27 cellular contexts compared by ENCODE assay signal in genomic region chr17:33944412-33944811, GRCh38.
"Had no signal": no experiment of that assay in that cellular context is flagged by ENCODE, and none has a peak within 500 bp of the region (broad histone marks: within the 10 kb centered on the region; RNA-seq: fewer than 3 reads in every experiment).

No MANE protein-coding gene starts in this region.

- DNase-seq: activated B cell treated with CpG ODN at 0.5 μM for 24 hours; activated CD4-positive, alpha-beta T cell treated with anti-CD3 and anti-CD28 coated beads, Interleukin-2, amount 50 U/mL, for 4 hours; activated CD8-positive, alpha-beta memory T cell treated with anti-CD3 and anti-CD28 coated beads, Interleukin-2, amount 50 U/mL, for 4 hours; activated effector memory CD4-positive, alpha-beta T cell treated with anti-CD3 and anti-CD28 coated beads, Interleukin-2, amount 50 U/mL, for 16 hours; activated naive CD4-positive, alpha-beta T cell treated with anti-CD3 and anti-CD28 coated beads, Interleukin-2, amount 10 ng/mL, durations not matched to agents 7 days and 5 days; amygdala; MG63; MV-4-11; NCI-H1092 treated with DMSO at 0.1 percent for 48 hours; NCI-H1417 treated with DMSO at 0.1 percent for 48 hours; NCI-H1694; NCI-H2029; NCI-H345; NCI-H510A; NCI-H526 treated with DMSO at 0.1 percent for 48 hours; NCI-H82; NK-92 treated with Interleukin-12 subunit alpha and Interleukin-12 subunit beta, amount 100 ng/mL, for 24 hours; OCI-M1; RPMI8226; T-cell; T-helper 2 cell; T1000 had no signal

- H3K36me3 Mint-ChIP-seq: activated naive CD4-positive, alpha-beta T cell treated with anti-CD3 and anti-CD28 coated beads, Interleukin-2, amount 10 ng/mL, durations not matched to agents 7 days and 5 days; brain; T-cell had no signal

- H3K27me3 Mint-ChIP-seq: activated B cell treated with CpG ODN at 0.5 μM for 24 hours had no signal

- H3K4me3 Mint-ChIP-seq: activated B cell treated with CpG ODN at 0.5 μM for 24 hours; activated naive CD4-positive, alpha-beta T cell treated with anti-CD3 and anti-CD28 coated beads, Interleukin-2, amount 10 ng/mL, durations not matched to agents 7 days and 5 days; activated T-helper 1 cell treated with anti-CD3 and anti-CD28 coated beads, Interleukin-12 subunit alpha, Interleukin-12 subunit beta, Interleukin-2, Interleukin-4 antibody, amounts not matched to agents 30 ng/mL and 10 ng/mL and 1 ng/mL, durations not matched to agents 14 hours and 24 hours and 36 hours; brain; central memory CD8-positive, alpha-beta T cell; T-cell had no signal

- H3K4me1 Mint-ChIP-seq: activated B cell treated with CpG ODN at 0.5 μM for 24 hours; central memory CD8-positive, alpha-beta T cell; T-cell had no signal

- H3K9me3 Mint-ChIP-seq: activated B cell treated with CpG ODN at 0.5 μM for 24 hours; activated naive CD4-positive, alpha-beta T cell treated with anti-CD3 and anti-CD28 coated beads, Interleukin-2, amount 10 ng/mL, durations not matched to agents 7 days and 5 days; activated T-helper 1 cell treated with anti-CD3 and anti-CD28 coated beads, Interleukin-12 subunit alpha, Interleukin-12 subunit beta, Interleukin-2, Interleukin-4 antibody, amounts not matched to agents 30 ng/mL and 10 ng/mL and 1 ng/mL, durations not matched to agents 14 hours and 24 hours and 36 hours; brain; central memory CD8-positive, alpha-beta T cell; T-cell had no signal

- H3K27ac Mint-ChIP-seq: activated B cell treated with CpG ODN at 0.5 μM for 24 hours; activated naive CD4-positive, alpha-beta T cell treated with anti-CD3 and anti-CD28 coated beads, Interleukin-2, amount 10 ng/mL, durations not matched to agents 7 days and 5 days; activated T-helper 1 cell treated with anti-CD3 and anti-CD28 coated beads, Interleukin-12 subunit alpha, Interleukin-12 subunit beta, Interleukin-2, Interleukin-4 antibody, amounts not matched to agents 30 ng/mL and 10 ng/mL and 1 ng/mL, durations not matched to agents 14 hours and 24 hours and 36 hours; T-cell had no signal

- ATAC-seq: Panc1, Right ventricle myocardium inferior, T-cell had no signal
